19 cellular contexts compared by ENCODE assay signal in the genomic region with DNA sequence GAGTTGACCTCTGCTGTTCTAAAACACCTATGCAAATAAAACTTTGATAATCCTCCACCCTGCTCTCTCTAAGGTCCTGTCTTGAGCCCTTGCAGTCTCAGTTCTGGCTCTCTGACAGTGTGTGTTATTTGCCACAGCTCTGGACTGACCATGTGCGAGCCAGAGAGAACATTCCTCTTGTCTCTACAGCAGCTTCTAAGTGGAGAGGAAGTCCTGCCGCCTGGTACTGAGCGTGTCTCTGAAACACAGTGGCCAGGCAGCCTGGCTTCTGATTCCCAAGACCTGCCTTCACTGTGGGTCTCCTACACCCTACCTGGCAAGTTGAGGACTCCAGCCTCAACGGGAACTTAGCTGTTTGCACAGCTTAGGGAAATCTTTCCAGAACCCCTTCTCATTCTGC.
DNase-seq lines count a peak whose midpoint lies in the region; ATAC-seq, FAIRE-seq and TF ChIP-seq lines count a peak whose summit lies in the region.
"Had no signal": no experiment of that assay in that cellular context is flagged by ENCODE, and none has a peak within 500 bp of the region (broad histone marks: within the 10 kb centered on the region; RNA-seq: fewer than 3 reads in every experiment).

No MANE protein-coding gene starts in this region.

- H3K36me3 Mint-ChIP-seq in stimulated activated naive B cell treated with anti-CD40 and anti-IgM and Interleukin-4, amounts not matched to agents 10 μg/mL and 1 μg/mL and 100 μg/mL, for 72 hours: no peaks in the 10 kb centered on the region
- H3K36me3 Mint-ChIP-seq: CD4-positive, CD25-positive, alpha-beta regulatory T cell had no signal

- no peak overlapping the region for H3K56ac ChIP-seq in H1 (replicated peaks; ENCODE audit: insufficient read length, low read depth, low read length)

- DNase-seq in H1 (ENCODE audit: low read depth in 1 of 2, low spot score in 2 of 2): no peak
- DNase-seq in heart right ventricle: peak in 1 of 2 donors; percentile 45
- no peak for DNase-seq in lung (ENCODE audit: low spot score)
- DNase-seq in activated naive CD4-positive, alpha-beta T cell treated with Interleukin-2 at 50 U/mL for 16 hours: no peak
- DNase-seq in stimulated activated naive B cell treated with anti-CD40 and anti-IgM and Interleukin-4, amounts not matched to agents 10 μg/mL and 1 μg/mL and 100 μg/mL, for 72 hours: no peak
- DNase-seq in foreskin melanocyte: no peak
- DNase-seq: CD4-positive, CD25-positive, alpha-beta regulatory T cell; H7; HFFc6; Karpas-422; MV-4-11; NCI-H1105 treated with DMSO at 0.1 percent for 48 hours; NCI-H2029 treated with DMSO at 0.1 percent for 48 hours; NCI-H2171; NCI-H345; NCI-H524 treated with DMSO at 0.1 percent for 48 hours; NCI-H82; SHP77 treated with DMSO at 0.1 percent for 48 hours had no signal

- no peak for TF ChIP-seq POLR2A in H1 (IDR thresholded peaks at IDR 0.05; ENCODE audit: control extremely low read depth in 1 of 2, low read depth in 2 of 2, low read length in 2 of 2)

- POLR2A ChIA-PET in H1 (lab: Charles Lee; ENCODE audit: partially characterized antibody): interaction anchor here (1.3 kb wide), 1 partner anchor 11 kb away, joined by 3 read pairs; no protein-coding TSS in a partner anchor

- no peaks in the 10 kb centered on the region for H3K79me1 ChIP-seq in H1 (ENCODE audit: low read depth, low read length)

- H4K5ac ChIP-seq in H1 (ENCODE audit: insufficient read length, low read depth, low read length): no peak overlapping the region

- H2BK5ac ChIP-seq in H1 (ENCODE audit: low read depth, low read length): no peak overlapping the region

- 0 out of 2 replicates have a peak overlapping the region, but pooled peaks have one; percentile 40 for H2BK20ac ChIP-seq in H1 (ENCODE audit: low read length)

- FAIRE-seq in H1 (lab: Jason Lieb, UNC): no peak

- no peaks in the 10 kb centered on the region for H3K9me3 ChIP-seq in H1 (ENCODE audit: insufficient read depth in 2 of 2, low read depth in 1 of 2, low read length in 1 of 2)
- no peaks in the 10 kb centered on the region for H3K9me3 ChIP-seq in heart right ventricle
- H3K9me3 ChIP-seq in lung (ENCODE audit: control insufficient read depth in 2 of 2, insufficient read depth in 1 of 2, low read length in 1 of 2): no peaks in the 10 kb centered on the region

- H3K23me2 ChIP-seq in H1 (ENCODE audit: low read depth, low read length): no peaks in the 10 kb centered on the region

- H3K4ac ChIP-seq in H1 (replicated peaks; ENCODE audit: insufficient read length, low read depth, low read length): no peak overlapping the region

- TF ChIP-seq RAD21 in H1 (IDR thresholded peaks at IDR 0.05 in 1 of 2, conservative IDR thresholded peaks at IDR 0.05 in 1 of 2; ENCODE audit: low read depth in 2 of 2, low read length in 2 of 2): no peak

- H4K8ac ChIP-seq in H1 (ENCODE audit: extremely low read depth, insufficient read depth, low read length): no peak overlapping the region

- H3K4me3 Mint-ChIP-seq in stimulated activated naive B cell treated with anti-CD40 and anti-IgM and Interleukin-4, amounts not matched to agents 10 μg/mL and 1 μg/mL and 100 μg/mL, for 72 hours: no peak overlapping the region
- H3K4me3 Mint-ChIP-seq: CD4-positive, CD25-positive, alpha-beta regulatory T cell; HFFc6 had no signal

- no peak overlapping the region for H3K9ac ChIP-seq in H1 (replicated peaks in 1 of 4; ENCODE audit: extremely low read depth in 1 of 4, low read depth in 3 of 4, low read length in 3 of 4)

- H3K4me3 ChIP-seq in H1 (ENCODE audit: extremely low read depth in 1 of 4, insufficient read depth in 2 of 4, low read depth in 3 of 4, low read length in 4 of 4) (no peak overlapping the region), heart right ventricle (no peak overlapping the region), lung (no peak overlapping the region)

- H3K36me3 ChIP-seq in H1 (ENCODE audit: control insufficient read depth in 2 of 4, insufficient read depth in 4 of 4, low read length in 3 of 4) (peaks cover 0 to 14% (median 2%) of the 10 kb centered on the region in 4 experiments; a peak in 5 of 8 replicates), heart right ventricle (peaks cover 0 to 49% (median 3%) of the 10 kb centered on the region in 9 donors), lung (ENCODE audit: control insufficient read depth in 2 of 2, insufficient read depth in 2 of 2, low read length in 2 of 2) (peaks cover 0 to 3% of the 10 kb centered on the region in 2 donors)

- no peaks in the 10 kb centered on the region for H3K9me3 Mint-ChIP-seq in stimulated activated naive B cell treated with anti-CD40 and anti-IgM and Interleukin-4, amounts not matched to agents 10 μg/mL and 1 μg/mL and 100 μg/mL, for 72 hours
- H3K9me3 Mint-ChIP-seq: CD4-positive, CD25-positive, alpha-beta regulatory T cell; HFFc6 had no signal

- H2AK5ac ChIP-seq in H1 (ENCODE audit: low read depth, low read length): no peak overlapping the region

- ATAC-seq in heart right ventricle (peak; percentile 71 to 96 (median 84)), lung (ENCODE audit: insufficient read depth, low FRiP score) (no peak), GM18519 (IDR thresholded peaks at IDR 0.05; ENCODE audit: low FRiP score, unreplicated experiment) (no peak)
- no peak for ATAC-seq in stimulated activated naive B cell treated with anti-CD40 and anti-IgM and Interleukin-4, amounts not matched to agents 10 μg/mL and 1 μg/mL and 100 μg/mL, for 72 hours (replicated peaks)

- CTCF ChIA-PET in H1 (lab: Charles Lee; ENCODE audit: partially characterized antibody): interaction anchor here (1.7 kb wide), 1 partner anchor 26 kb away, joined by 4 read pairs; no protein-coding TSS in a partner anchor

- no peaks in the 10 kb centered on the region for H3K27me3 ChIP-seq in H1 (replicated peaks in 1 of 4; ENCODE audit: control insufficient read depth in 3 of 4, extremely low read depth in 1 of 4, insufficient read depth in 3 of 4, low read length in 3 of 4)
- H3K27me3 ChIP-seq in heart right ventricle: no peaks in the 10 kb centered on the region
- no peaks in the 10 kb centered on the region for H3K27me3 ChIP-seq in lung (ENCODE audit: control insufficient read depth, insufficient read depth)

- no peak for TF ChIP-seq CTCF in H1 (IDR thresholded peaks at IDR 0.05; ENCODE audit: control extremely low read depth in 1 of 3, insufficient read depth in 1 of 3, low read depth in 1 of 3, low read length in 3 of 3)
- no peak for TF ChIP-seq CTCF in heart right ventricle (IDR thresholded peaks at IDR 0.05)
- TF ChIP-seq CTCF in lung (IDR thresholded peaks at IDR 0.05; ENCODE audit: control extremely low read depth, extremely low read depth): no peak

- H2BK120ac ChIP-seq in H1 (replicated peaks; ENCODE audit: low read depth, low read length): no peak overlapping the region

- H3K23ac ChIP-seq in H1 (ENCODE audit: insufficient read length): no peak overlapping the region

- H3K79me2 ChIP-seq in H1 (ENCODE audit: control insufficient read depth in 1 of 2, insufficient read depth in 2 of 2, low read length in 2 of 2): no peaks in the 10 kb centered on the region

- H3K14ac ChIP-seq in H1 (ENCODE audit: insufficient read length): no peak overlapping the region

- intact Hi-C loops in heart right ventricle (cut with DNase I): loop anchor here in 4 of 10 donors (5.0 to 10.0 kb wide), 4 partner anchors 59 to 162 kb away; a partner anchor contains a TSS

- no peak overlapping the region for H2BK15ac ChIP-seq in H1 (ENCODE audit: low read length)

- no peak overlapping the region for H3K27ac Mint-ChIP-seq in stimulated activated naive B cell treated with anti-CD40 and anti-IgM and Interleukin-4, amounts not matched to agents 10 μg/mL and 1 μg/mL and 100 μg/mL, for 72 hours
- H3K27ac Mint-ChIP-seq: CD4-positive, CD25-positive, alpha-beta regulatory T cell; HFFc6 had no signal

- H3K27me3 Mint-ChIP-seq in stimulated activated naive B cell treated with anti-CD40 and anti-IgM and Interleukin-4, amounts not matched to agents 10 μg/mL and 1 μg/mL and 100 μg/mL, for 72 hours: peaks cover 0 to 4% of the 10 kb centered on the region in 2 donors

- no peaks in the 10 kb centered on the region for H4K20me1 ChIP-seq in H1 (replicated peaks in 1 of 2; ENCODE audit: control insufficient read depth in 1 of 2, insufficient read depth in 2 of 2, low read length in 2 of 2)

- H4K91ac ChIP-seq in H1 (replicated peaks; ENCODE audit: insufficient read length, low read length): no peak overlapping the region

- H3K27ac ChIP-seq in H1 (ENCODE audit: low read depth, low read length) (no peak overlapping the region), heart right ventricle (peak overlapping the region in 8 of 10 donors; percentile 8 to 66 (median 48)), lung (ENCODE audit: low read depth in 1 of 2, low read length in 1 of 2) (peak overlapping the region; percentile 6 to 28)

- WGBS in H1 (ENCODE audit: extremely low coverage in 1 of 2, insufficient coverage in 1 of 2, insufficient read length in 1 of 2, insufficient replicate concordance in 2 of 2, low coverage in 1 of 2, low lambda C conversion rate in 2 of 2, missing lambda C conversion rate in 1 of 2), 2 experiments: 92% methylated on average over 4 of the region's 4 CpGs; no CpG with 5 or more reads in 1 of the 2 experiments
- 61 to 68% methylated on average over 4 of the region's 4 CpGs for WGBS in heart right ventricle, 2 donors
- WGBS in lung, 2 donors: 65 to 66% methylated on average over 4 of the region's 4 CpGs

- no peaks in the 10 kb centered on the region for H3K4me1 Mint-ChIP-seq in stimulated activated naive B cell treated with anti-CD40 and anti-IgM and Interleukin-4, amounts not matched to agents 10 μg/mL and 1 μg/mL and 100 μg/mL, for 72 hours
- H3K4me1 Mint-ChIP-seq: CD4-positive, CD25-positive, alpha-beta regulatory T cell had no signal

- no peak overlapping the region for H2AFZ ChIP-seq in H1 (ENCODE audit: low read length)

- TF ChIP-seq EP300 in H1 (IDR thresholded peaks at IDR 0.05; ENCODE audit: borderline replicate concordance in 1 of 2, low read depth in 2 of 2, low read length in 2 of 2): no peak

- H3K18ac ChIP-seq in H1 (ENCODE audit: extremely low read depth, low read length): no peak overlapping the region

- no peak overlapping the region for H2BK12ac ChIP-seq in H1 (ENCODE audit: low read depth, low read length)

- no peak overlapping the region for H3K4me2 ChIP-seq in H1 (ENCODE audit: insufficient read depth in 1 of 2, low read depth in 2 of 2, low read length in 2 of 2)

- peaks cover 0 to 4% (median under 1%) of the 10 kb centered on the region in 4 experiments; a peak in 2 of 7 replicates for H3K4me1 ChIP-seq in H1 (replicated peaks in 1 of 4; ENCODE audit: control insufficient read depth in 3 of 4, insufficient read depth in 4 of 4, low read length in 3 of 4)
- peaks cover 3 to 47% (median 11%) of the 10 kb centered on the region in 9 donors for H3K4me1 ChIP-seq in heart right ventricle
- H3K4me1 ChIP-seq in lung (ENCODE audit: control insufficient read depth in 2 of 2, insufficient read depth in 2 of 2, low read length in 2 of 2): peaks cover 0 to 2% of the 10 kb centered on the region in 2 donors

TF ChIP-seq in H1, 55 proteins besides CTCF, POLR2A, EP300 and RAD21 (continues in another document):
- no peak for TF ChIP-seq BACH1 (IDR thresholded peaks at IDR 0.05; ENCODE audit: low read length)

Comparison
In these comparisons a context has a peak if more than half of its experiments do, and no peak if none do; other contexts are left out.
1. ATAC-seq: peak in heart right ventricle (8 of 8); none in lung (single experiment), stimulated activated naive B cell treated with anti-CD40 and anti-IgM and Interleukin-4, amounts not matched to agents 10 μg/mL and 1 μg/mL and 100 μg/mL, for 72 hours (0 of 2) and GM18519 (single experiment).